9 cellular contexts compared by ENCODE assay signal in genomic region chr14:60485600-60486251, GRCh38. TPM values are rescaled to one million over a fixed set of nuclear protein-coding genes. Genes with fewer than 3 reads are reported as not detected.
DNase-seq lines count a peak whose midpoint lies in the region; ATAC-seq and TF ChIP-seq lines count a peak whose summit lies in the region.
"Had no signal": no experiment of that assay in that cellular context is flagged by ENCODE, and none has a peak within 500 bp of the region (broad histone marks: within the 10 kb centered on the region; RNA-seq: fewer than 3 reads in every experiment).

TSS of gene C14orf39 (minus strand) at chr14:60486063. CDS start at chr14:60485078, 985 bp downstream.

- intact Hi-C loops in ovary (cut with DNase I): no loop called here

- peaks cover 2% of the 10 kb centered on the region for H3K27me3 ChIP-seq in ovary

- DNase-seq in DMS153 treated with DMSO at 0.1 percent for 48 hours (lab: John Stamatoyannopoulos, UW; ENCODE audit: unreplicated experiment): peak; percentile 10
- DNase-seq in coronary artery (ENCODE audit: low spot score): no peak
- DNase-seq in ovary: peak in 3 of 5 donors; percentile 40 to 56 (median 43)
- DNase-seq in glomerular visceral epithelial cell (ENCODE audit: extremely low spot score): no peak

- H3K27ac ChIP-seq in KOPT-K1 (ENCODE audit: low read depth, low read length, poor library complexity, severe bottlenecking) (peak within 1 kb of the TSS; percentile 84), coronary artery (no peak within 1 kb of the TSS), ovary (no peak within 1 kb of the TSS)

- peak within 1 kb of the TSS; percentile 47 for H3K4me3 ChIP-seq in coronary artery
- peak within 1 kb of the TSS; percentile 12 for H3K4me3 ChIP-seq in ovary

- ATAC-seq in GM19452 (IDR thresholded peaks at IDR 0.05; ENCODE audit: unreplicated experiment) (no peak), HG02970 (IDR thresholded peaks at IDR 0.05; ENCODE audit: low FRiP score, unreplicated experiment) (no peak), HG03432 (IDR thresholded peaks at IDR 0.05; ENCODE audit: unreplicated experiment) (no peak)

- no peak for TF ChIP-seq POLR2A in ovary (IDR thresholded peaks at IDR 0.05)

- H3K36me3 ChIP-seq in KOPT-K1 (ENCODE audit: insufficient read depth, low read length) (0 out of 2 replicates have a peak, but pooled peaks cover 2% of the 10 kb centered on the region), ovary (no peaks in the 10 kb centered on the region)

- no peak for TF ChIP-seq CTCF in coronary artery (IDR thresholded peaks at IDR 0.05)
- no peak for TF ChIP-seq CTCF in ovary (IDR thresholded peaks at IDR 0.05)

- 1 to 4% (median 3%) methylated on average over 55 to 57 of the region's 57 CpGs for WGBS in ovary, 3 donors

- no peaks in the 10 kb centered on the region for H3K4me1 ChIP-seq in ovary (ENCODE audit: insufficient read depth)

- TF ChIP-seq EP300 in ovary (IDR thresholded peaks at IDR 0.05): no peak

- H3K9me3 ChIP-seq in KOPT-K1 (ENCODE audit: insufficient read depth, low read length, poor library complexity, severe bottlenecking): peaks cover 2% of the 10 kb centered on the region
- H3K9me3 ChIP-seq in ovary: no peaks in the 10 kb centered on the region

RNA-seq across cellular contexts. Expression of gene C14orf39, which starts in this region (rescaled TPM):
- total RNA-seq in ovary: under 1 TPM in 5 of 7 donors, not detected in 2; 0.28 to 0.84 (median 0.74) TPM
- under 1 TPM; 0.15 to 0.20 TPM for polyA plus RNA-seq in ovary
- total RNA-seq: T-cell had no signal

Comparison
In these comparisons a context has a peak if more than half of its experiments do, and no peak if none do; other contexts are left out.
1. Peak in DNase-seq and H3K4me3 ChIP-seq in ovary; RNA of the gene not detected or under 1 TPM.